Comparison of ENCODE assay signal across 8 cellular contexts in the genomic region with DNA sequence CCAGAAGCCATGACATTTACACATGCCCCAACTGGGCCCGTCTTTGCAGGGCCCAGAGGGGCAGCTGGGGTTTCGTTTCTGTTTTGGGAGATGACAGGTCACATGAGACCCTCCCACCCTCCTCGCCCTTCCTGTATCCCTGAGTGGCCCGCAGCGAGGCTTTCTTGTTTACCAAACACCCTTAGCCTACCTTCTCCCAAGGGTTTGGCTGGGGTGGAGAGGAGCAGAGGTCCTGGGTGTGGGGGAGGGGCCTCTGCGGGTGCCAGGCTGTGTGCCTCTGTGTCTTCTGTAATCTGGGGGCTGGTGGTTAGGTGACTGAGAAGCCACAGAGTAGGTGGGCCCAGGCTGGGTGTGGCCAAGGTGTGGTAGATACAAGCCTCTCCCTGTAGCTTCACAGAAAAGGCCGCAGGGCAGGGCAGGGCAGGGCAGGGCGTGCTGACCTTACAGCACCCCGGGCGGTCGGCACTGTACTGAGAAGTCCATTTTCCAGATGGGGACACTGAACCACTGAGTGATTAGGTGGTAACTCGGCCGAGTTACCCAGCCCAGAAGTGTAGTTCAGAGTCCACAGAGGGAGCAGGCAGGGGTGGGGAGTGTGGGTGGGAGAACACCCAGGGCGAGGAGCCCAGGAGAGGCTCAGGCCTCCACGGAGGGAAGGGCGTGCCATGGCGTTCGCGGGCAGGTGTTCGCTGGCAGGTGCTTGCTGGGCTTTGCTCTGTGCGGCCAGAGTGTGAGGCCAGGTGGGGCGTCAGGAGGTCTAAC. TPM values are rescaled to one million over a fixed set of nuclear protein-coding genes. Genes with fewer than 3 reads are reported as not detected.
DNase-seq lines count a peak whose midpoint lies in the region; ATAC-seq and TF ChIP-seq lines count a peak whose summit lies in the region.

No MANE protein-coding gene starts in this region.

- H3K36me3 Mint-ChIP-seq in activated T-helper 17 cell treated with anti-CD3 and anti-CD28 coated beads, Interleukin-2, amount 50 U/mL, for 72 hours (ENCODE audit: low read depth) = no peaks in the 10 kb centered on the region
- H3K36me3 Mint-ChIP-seq in natural killer cell treated with Interleukin-12 subunit alpha and Interleukin-12 subunit beta and Interleukin-15 and Interleukin-18, amount 100 ng/mL, for 72 hours = no peaks in the 10 kb centered on the region

- peak overlapping the region; percentile 58 for H3K27ac ChIP-seq in KOPT-K1 (ENCODE audit: low read depth, low read length, poor library complexity, severe bottlenecking)

- DNase-seq in COLO668 (lab: John Stamatoyannopoulos, UW; ENCODE audit: unreplicated experiment) (peak; percentile 93), Ammon's horn (ENCODE audit: low spot score) (no peak), AML-193 (lab: John Stamatoyannopoulos, UW) (no peak), HEK293T (ENCODE audit: extremely low spot score) (no peak), foreskin fibroblast (no peak)
- DNase-seq in natural killer cell treated with Interleukin-12 subunit alpha and Interleukin-12 subunit beta and Interleukin-15 and Interleukin-18, amount 100 ng/mL, for 72 hours (ENCODE audit: low spot score) = no peak

- H3K4me3 Mint-ChIP-seq in activated T-helper 17 cell treated with anti-CD3 and anti-CD28 coated beads, Interleukin-2, amount 50 U/mL, for 72 hours = peak overlapping the region; percentile 71
- H3K4me3 Mint-ChIP-seq in natural killer cell treated with Interleukin-12 subunit alpha and Interleukin-12 subunit beta and Interleukin-15 and Interleukin-18, amount 100 ng/mL, for 72 hours = peak overlapping the region; percentile 71

- CTCF ChIA-PET in HEK293T (lab: Yijun Ruan, JAX) = no interaction called here

- POLR2A ChIA-PET in HEK293T (lab: Yijun Ruan, JAX) = no interaction called here

- H3K4me1 Mint-ChIP-seq in activated T-helper 17 cell treated with anti-CD3 and anti-CD28 coated beads, Interleukin-2, amount 50 U/mL, for 72 hours = peaks cover 17% of the 10 kb centered on the region
- peaks cover 18 to 47% of the 10 kb centered on the region in 2 donors for H3K4me1 Mint-ChIP-seq in natural killer cell treated with Interleukin-12 subunit alpha and Interleukin-12 subunit beta and Interleukin-15 and Interleukin-18, amount 100 ng/mL, for 72 hours (ENCODE audit: low read depth in 2 of 2)

- H3K4me3 ChIP-seq in foreskin fibroblast (ENCODE audit: low read depth in 1 of 2, low read length in 2 of 2) = no peak overlapping the region

- H3K9me3 ChIP-seq in KOPT-K1 (ENCODE audit: insufficient read depth, low read length, poor library complexity, severe bottlenecking) = no peaks in the 10 kb centered on the region

- no peak for TF ChIP-seq CTCF in foreskin fibroblast (IDR thresholded peaks at IDR 0.05; ENCODE audit: low read depth, low read length)

- no peaks in the 10 kb centered on the region for H3K27me3 Mint-ChIP-seq in activated T-helper 17 cell treated with anti-CD3 and anti-CD28 coated beads, Interleukin-2, amount 50 U/mL, for 72 hours
- H3K27me3 Mint-ChIP-seq in natural killer cell treated with Interleukin-12 subunit alpha and Interleukin-12 subunit beta and Interleukin-15 and Interleukin-18, amount 100 ng/mL, for 72 hours = no peaks in the 10 kb centered on the region

- H3K36me3 ChIP-seq in KOPT-K1 (ENCODE audit: insufficient read depth, low read length) = no peaks in the 10 kb centered on the region; the same call in 1 of the 2 replicates

- H3K9me3 Mint-ChIP-seq in activated T-helper 17 cell treated with anti-CD3 and anti-CD28 coated beads, Interleukin-2, amount 50 U/mL, for 72 hours = no peaks in the 10 kb centered on the region
- no peaks in the 10 kb centered on the region for H3K9me3 Mint-ChIP-seq in natural killer cell treated with Interleukin-12 subunit alpha and Interleukin-12 subunit beta and Interleukin-15 and Interleukin-18, amount 100 ng/mL, for 72 hours

- ATAC-seq in activated T-helper 17 cell treated with anti-CD3 and anti-CD28 coated beads, Interleukin-2, amount 50 U/mL, for 72 hours (replicated peaks) = peak; percentile 83
- ATAC-seq in natural killer cell treated with Interleukin-12 subunit alpha and Interleukin-12 subunit beta and Interleukin-15 and Interleukin-18, amount 100 ng/mL, for 72 hours = peak; percentile 67 to 74

- peak overlapping the region; percentile 76 for H3K27ac Mint-ChIP-seq in activated T-helper 17 cell treated with anti-CD3 and anti-CD28 coated beads, Interleukin-2, amount 50 U/mL, for 72 hours
- H3K27ac Mint-ChIP-seq in natural killer cell treated with Interleukin-12 subunit alpha and Interleukin-12 subunit beta and Interleukin-15 and Interleukin-18, amount 100 ng/mL, for 72 hours = peak overlapping the region; percentile 46 to 91

TF ChIP-seq in HEK293T, 16 proteins besides CTCF, POLR2A, EP300 and RAD21:
- TF ChIP-seq ELF4 (IDR thresholded peaks at IDR 0.05) (no peak), SP1 (IDR thresholded peaks at IDR 0.05) (no peak), CTBP1 (IDR thresholded peaks at IDR 0.05; ENCODE audit: borderline replicate concordance) (no peak)

RNA-seq across cellular contexts. Expression of gene PRR5, which starts 8.7 kb away (rescaled TPM):
- total RNA-seq in activated T-helper 17 cell treated with anti-CD3 and anti-CD28 coated beads, Interleukin-2, amount 50 U/mL, for 72 hours = 10 to 100 TPM; 15.1 to 19.9 TPM
- total RNA-seq in natural killer cell treated with Interleukin-12 subunit alpha and Interleukin-12 subunit beta and Interleukin-15 and Interleukin-18, amount 100 ng/mL, for 72 hours = 10 to 100 TPM; 15.7 to 29.2 TPM

RNA-seq across cellular contexts. Expression of gene ARHGAP8, which starts 41.7 kb away (rescaled TPM):
- 1 to 10 TPM in 1 of 2 donors, not detected in 1; 2.3 TPM for total RNA-seq in activated T-helper 17 cell treated with anti-CD3 and anti-CD28 coated beads, Interleukin-2, amount 50 U/mL, for 72 hours
- 1 to 10 TPM in 1 of 2 donors, under 1 TPM in 1; 0.64 to 2.3 TPM for total RNA-seq in natural killer cell treated with Interleukin-12 subunit alpha and Interleukin-12 subunit beta and Interleukin-15 and Interleukin-18, amount 100 ng/mL, for 72 hours
